8 cellular contexts compared by ENCODE assay signal in genomic region chr16:643050-643368, GRCh38. TPM values are rescaled to one million over a fixed set of nuclear protein-coding genes. Genes with fewer than 3 reads are reported as not detected.
A peak's percentile ranks its signal among the peaks of the same experiment; 100 is the strongest.
DNase-seq lines count a peak whose midpoint lies in the region; ATAC-seq and TF ChIP-seq lines count a peak whose summit lies in the region.

No MANE protein-coding gene starts in this region.

- H3K36me3 ChIP-seq in CD8-positive, alpha-beta T cell (ENCODE audit: insufficient read depth, low read length) = no peaks in the 10 kb centered on the region
- H3K36me3 ChIP-seq in OCI-LY1 (ENCODE audit: insufficient read depth, low read length) (peaks cover 12% of the 10 kb centered on the region; the same call in 1 of the 2 replicates), ovary (no peaks in the 10 kb centered on the region), mesendoderm (ENCODE audit: control insufficient read depth, insufficient read depth, low read length) (no peaks in the 10 kb centered on the region)

- no peak overlapping the region for H2AK5ac ChIP-seq in mesendoderm (ENCODE audit: low read length)

- intact Hi-C loops in CD8-positive, alpha-beta T cell (cut with DNase I, micrococcal nuclease) = no loop called here
- intact Hi-C loops in ovary (cut with DNase I) = loop anchor here in 1 of 4 donors (5.0 kb wide), 1 partner anchor 61 kb away; no protein-coding TSS in a partner anchor

- no peak for DNase-seq in CD8-positive, alpha-beta T cell
- DNase-seq in epithelial cell of proximal tubule (ENCODE audit: low read depth) (no peak), ovary (no peak), NCI-H2196 (lab: John Stamatoyannopoulos, UW; ENCODE audit: unreplicated experiment) (no peak), dermis blood vessel endothelial cell (no peak), mesendoderm (no peak), activated gamma-delta T cell treated with Interleukin-2 at 50 U/mL for 16 hours (no peak)

- H4K8ac ChIP-seq in mesendoderm (ENCODE audit: low read depth, low read length) = no peak overlapping the region

- no peaks in the 10 kb centered on the region for H3K9me3 Mint-ChIP-seq in CD8-positive, alpha-beta T cell

- no peak overlapping the region for H2BK5ac ChIP-seq in mesendoderm (ENCODE audit: low read length)

- H3K27ac Mint-ChIP-seq in CD8-positive, alpha-beta T cell = no peak overlapping the region

- H3K27me3 ChIP-seq in CD8-positive, alpha-beta T cell (ENCODE audit: insufficient read depth, low read length) = no peaks in the 10 kb centered on the region
- H3K27me3 ChIP-seq in OCI-LY1 (ENCODE audit: insufficient read depth, low read length) (no peaks in the 10 kb centered on the region), ovary (no peaks in the 10 kb centered on the region), mesendoderm (ENCODE audit: insufficient read depth, low read length, poor library complexity) (no peaks in the 10 kb centered on the region)

- no peak for TF ChIP-seq POLR2A in ovary (IDR thresholded peaks at IDR 0.05)

- no peak overlapping the region for H3K23ac ChIP-seq in mesendoderm (ENCODE audit: low read length)

- H3K36me3 Mint-ChIP-seq in CD8-positive, alpha-beta T cell = no peaks in the 10 kb centered on the region

- ATAC-seq in CD8-positive, alpha-beta T cell = no peak

- H3K9ac ChIP-seq in OCI-LY1 (ENCODE audit: low read length) (peak overlapping the region; percentile 80), mesendoderm (ENCODE audit: low read length) (no peak overlapping the region)

- H3K4me1 Mint-ChIP-seq in CD8-positive, alpha-beta T cell (ENCODE audit: low read depth) = peaks cover 11% of the 10 kb centered on the region

- H3K79me2 ChIP-seq in OCI-LY1 (ENCODE audit: insufficient read depth, low read length) (no peaks in the 10 kb centered on the region), mesendoderm (ENCODE audit: control insufficient read depth, insufficient read depth, low read length) (no peaks in the 10 kb centered on the region)

- no peak for TF ChIP-seq EP300 in ovary (IDR thresholded peaks at IDR 0.05)

- H3K4me2 ChIP-seq in OCI-LY1 (ENCODE audit: low read length) = peak overlapping the region; percentile 82
- no peak overlapping the region for H3K4me2 ChIP-seq in mesendoderm (ENCODE audit: low read length)

- no peaks in the 10 kb centered on the region for H3K27me3 Mint-ChIP-seq in CD8-positive, alpha-beta T cell (ENCODE audit: low read depth)

- POLR2A ChIA-PET in CD8-positive, alpha-beta T cell (lab: Charles Lee) = interaction anchor here (0.7 to 1.1 kb wide), 2 partner anchors 20 to 47 kb away, joined by 3 read pairs; partner anchors contain the start of gene WDR24

- H3F3A ChIP-seq in OCI-LY1 (ENCODE audit: insufficient read depth, low read length) = no peaks in the 10 kb centered on the region

- no peak overlapping the region for H3K4ac ChIP-seq in mesendoderm (ENCODE audit: low read depth, low read length)

- H3K18ac ChIP-seq in mesendoderm (ENCODE audit: low read length) = no peak overlapping the region

- peaks cover 18% of the 10 kb centered on the region for H3K4me1 ChIP-seq in CD8-positive, alpha-beta T cell (ENCODE audit: insufficient read depth, low read length)
- H3K4me1 ChIP-seq in OCI-LY1 (ENCODE audit: insufficient read depth, low read length, severe bottlenecking) (peaks cover 52% of the 10 kb centered on the region), ovary (ENCODE audit: insufficient read depth) (peaks cover 17% of the 10 kb centered on the region), mesendoderm (ENCODE audit: control insufficient read depth, low read depth, low read length) (no peaks in the 10 kb centered on the region)

- H2BK120ac ChIP-seq in mesendoderm (ENCODE audit: low read depth, low read length) = no peak overlapping the region

- peak overlapping the region; percentile 66 for H3K4me3 Mint-ChIP-seq in CD8-positive, alpha-beta T cell

- 81 to 92% (median 87%) methylated on average over 13 of the region's 13 CpGs for WGBS in ovary, 3 donors
- no CpG with 5 or more reads among the region's 13 CpGs for WGBS in mesendoderm (ENCODE audit: extremely low coverage, insufficient coverage, low lambda C conversion rate)

- no peak for TF ChIP-seq CTCF in CD8-positive, alpha-beta T cell (IDR thresholded peaks at IDR 0.05)
- TF ChIP-seq CTCF in OCI-LY1 (IDR thresholded peaks at IDR 0.05; ENCODE audit: low read length) (no peak), epithelial cell of proximal tubule (conservative IDR thresholded peaks at IDR 0.05; ENCODE audit: low read depth, low read length) (no peak), ovary (IDR thresholded peaks at IDR 0.05) (no peak)

- H3K9me3 ChIP-seq in CD8-positive, alpha-beta T cell (ENCODE audit: low read length) = no peaks in the 10 kb centered on the region
- H3K9me3 ChIP-seq in OCI-LY1 (ENCODE audit: low read length) = no peaks in the 10 kb centered on the region
- no peaks in the 10 kb centered on the region for H3K9me3 ChIP-seq in ovary

- no peaks in the 10 kb centered on the region for H3K9me2 ChIP-seq in OCI-LY1 (ENCODE audit: low read depth, low read length)

- CTCF ChIA-PET in CD8-positive, alpha-beta T cell (lab: Charles Lee) = no interaction called here

- H3K56ac ChIP-seq in mesendoderm (ENCODE audit: low read length) = no peak overlapping the region

- no peak overlapping the region for H2BK15ac ChIP-seq in mesendoderm (replicated peaks; ENCODE audit: low read depth)

- H2AFZ ChIP-seq in OCI-LY1 (ENCODE audit: low read length) = no peak overlapping the region

- no peak overlapping the region for H3K27ac ChIP-seq in CD8-positive, alpha-beta T cell (ENCODE audit: low read depth, low read length)
- H3K27ac ChIP-seq in OCI-LY1 (ENCODE audit: low read depth, low read length, poor library complexity, severe bottlenecking) (peak overlapping the region; percentile 40), ovary (peak overlapping the region; percentile 41 to 82), mesendoderm (ENCODE audit: low read depth, low read length) (no peak overlapping the region)

- peak overlapping the region; percentile 49 for H3K4me3 ChIP-seq in CD8-positive, alpha-beta T cell (ENCODE audit: low read depth, low read length)
- H3K4me3 ChIP-seq in OCI-LY1 (ENCODE audit: low read depth, low read length, poor library complexity, severe bottlenecking) = peak overlapping the region; percentile 80
- peak overlapping the region; percentile 81 for H3K4me3 ChIP-seq in epithelial cell of proximal tubule (ENCODE audit: low read depth, low read length)
- peak overlapping the region; percentile 73 for H3K4me3 ChIP-seq in ovary
- no peak overlapping the region for H3K4me3 ChIP-seq in mesendoderm (ENCODE audit: low read length)

- no peaks in the 10 kb centered on the region for H3K79me1 ChIP-seq in mesendoderm (ENCODE audit: low read length)

- H4K20me1 ChIP-seq in OCI-LY1 (ENCODE audit: insufficient read depth, low read length) = no peaks in the 10 kb centered on the region

- no peak overlapping the region for H4K5ac ChIP-seq in mesendoderm (ENCODE audit: low read length)

RNA-seq across cellular contexts. Expression of gene MCRIP2, which starts 1.4 kb away (rescaled TPM):
- 10 to 100 TPM; 15.9 to 19.2 TPM for total RNA-seq in CD8-positive, alpha-beta T cell
- total RNA-seq in epithelial cell of proximal tubule = 58.2 and 70.3 TPM in 2 replicates
- total RNA-seq in ovary = 10 to 100 TPM; 21.5 to 42.3 (median 31.3) TPM
- polyA plus RNA-seq in ovary = 10 to 100 TPM in 1 of 2 donors, under 1 TPM in 1; 0.98 to 22.9 TPM
- 11.2 and 12.6 TPM in 2 replicates for total RNA-seq in dermis blood vessel endothelial cell
- polyA plus RNA-seq in mesendoderm (2013, experiment 1 of 2) = 18.4 TPM
- polyA plus RNA-seq in mesendoderm (2013, experiment 2 of 2) = 18.9 TPM

RNA-seq across cellular contexts. Expression of gene WDR90, which starts 6.2 kb away (rescaled TPM):
- total RNA-seq in CD8-positive, alpha-beta T cell = 10 to 100 TPM; 15.0 to 22.8 TPM
- total RNA-seq in epithelial cell of proximal tubule = 22.0 and 45.6 TPM in 2 replicates
- 10 to 100 TPM; 22.4 to 58.2 (median 45.1) TPM for total RNA-seq in ovary
- polyA plus RNA-seq in ovary = 10 to 100 TPM in 1 of 2 donors, 1 to 10 TPM in 1; 1.4 to 34.9 TPM
- total RNA-seq in dermis blood vessel endothelial cell = 10.7 and 15.1 TPM in 2 replicates
- 17.0 TPM for polyA plus RNA-seq in mesendoderm (2013, experiment 1 of 2)
- 19.7 TPM for polyA plus RNA-seq in mesendoderm (2013, experiment 2 of 2)

RNA-seq across cellular contexts. Expression of gene METTL26, which starts 6.9 kb away (rescaled TPM):
- 10 to 100 TPM; 37.4 to 43.1 TPM for total RNA-seq in CD8-positive, alpha-beta T cell
- total RNA-seq in epithelial cell of proximal tubule = 206 and 224 TPM in 2 replicates
- 100 to 1,000 TPM in 2 of 7 donors, 10 to 100 TPM in 5; 61.8 to 139 (median 75.9) TPM for total RNA-seq in ovary
- polyA plus RNA-seq in ovary = 100 to 1,000 TPM in 1 of 2 donors, 10 to 100 TPM in 1; 12.2 to 113 TPM
- total RNA-seq in dermis blood vessel endothelial cell = 76.4 and 83.6 TPM in 2 replicates
- 75.3 TPM for polyA plus RNA-seq in mesendoderm (2013, experiment 1 of 2)
- 76.8 TPM for polyA plus RNA-seq in mesendoderm (2013, experiment 2 of 2)

RNA-seq across cellular contexts. Expression of gene WFIKKN1, which starts 12.2 kb away (rescaled TPM):
- total RNA-seq in CD8-positive, alpha-beta T cell = under 1 TPM; 0.16 to 0.17 TPM
- total RNA-seq in epithelial cell of proximal tubule = 0.07 TPM in 1 of 2 replicates, not detected in the other
- 1 to 10 TPM in 5 of 7 donors, under 1 TPM in 2; 0.57 to 2.6 (median 1.3) TPM for total RNA-seq in ovary
- polyA plus RNA-seq in ovary = under 1 TPM; 0.10 to 0.59 TPM
- 0.14 and 0.17 TPM in 2 replicates for total RNA-seq in dermis blood vessel endothelial cell
- polyA plus RNA-seq in mesendoderm (2013, experiment 1 of 2) = 1.7 TPM
- 1.7 TPM for polyA plus RNA-seq in mesendoderm (2013, experiment 2 of 2)

RNA-seq across cellular contexts. Expression of gene RHOT2, which starts 24.9 kb away (rescaled TPM):
- total RNA-seq in CD8-positive, alpha-beta T cell = 100 to 1,000 TPM; 163 to 175 TPM
- total RNA-seq in epithelial cell of proximal tubule = 73.8 and 85.8 TPM in 2 replicates
- 100 to 1,000 TPM in 1 of 7 donors, 10 to 100 TPM in 6; 44.6 to 100 (median 80.6) TPM for total RNA-seq in ovary
- polyA plus RNA-seq in ovary = 10 to 100 TPM; 11.6 to 96.6 TPM
- total RNA-seq in dermis blood vessel endothelial cell = 32.9 and 49.0 TPM in 2 replicates
- polyA plus RNA-seq in mesendoderm (2013, experiment 1 of 2) = 74.0 TPM
- polyA plus RNA-seq in mesendoderm (2013, experiment 2 of 2) = 70.5 TPM

Comparison
In these comparisons a context has a peak if more than half of its experiments do, and no peak if none do; other contexts are left out.
1. H3K27ac ChIP-seq: peak in OCI-LY1 (single experiment) and ovary (2 of 2); none in CD8-positive, alpha-beta T cell (single experiment) and mesendoderm (single experiment).